ENCODE assay signal across 9 cellular contexts in the genomic region with DNA sequence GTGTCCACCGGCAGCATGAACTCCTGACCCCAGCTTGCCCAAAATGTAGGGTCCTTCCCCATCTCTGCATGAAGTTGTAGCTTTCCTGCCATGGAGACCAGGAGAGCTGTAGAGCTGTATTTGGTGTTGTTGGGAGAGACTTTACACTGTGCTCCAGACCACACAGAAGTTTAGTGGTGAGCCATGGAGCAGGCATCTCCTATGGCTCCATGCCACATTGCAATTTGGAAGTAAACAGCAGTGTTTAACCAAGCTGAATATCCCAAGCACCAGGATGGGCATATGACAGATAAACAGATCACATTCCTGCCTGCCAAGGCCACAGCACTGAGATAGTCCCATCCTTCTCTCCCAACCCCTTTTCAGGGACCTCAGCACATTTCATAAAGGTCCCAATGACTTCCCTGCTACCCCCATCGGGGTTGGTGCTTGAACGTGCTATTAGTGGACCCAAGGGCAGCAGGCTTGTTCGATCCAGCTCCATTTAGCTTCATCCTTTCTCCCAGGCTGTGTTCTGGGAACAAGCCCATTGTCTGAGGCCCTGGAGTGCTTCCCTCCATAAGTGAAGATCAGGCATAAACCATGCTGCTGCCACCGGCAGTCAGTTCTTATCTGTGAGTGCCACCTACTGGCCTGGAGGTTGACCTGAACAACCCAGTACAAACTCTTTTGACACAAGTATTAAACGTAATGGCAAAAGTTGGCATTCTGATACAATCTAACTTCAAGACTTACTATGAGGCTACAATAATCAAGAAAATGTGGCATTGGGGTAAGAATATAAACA.
DNase-seq lines count a peak whose midpoint lies in the region; ATAC-seq and TF ChIP-seq lines count a peak whose summit lies in the region.
"Had no signal": no experiment of that assay in that cellular context is flagged by ENCODE, and none has a peak within 500 bp of the region (broad histone marks: within the 10 kb centered on the region; RNA-seq: fewer than 3 reads in every experiment).

No MANE protein-coding gene starts in this region.

- H3K4me1 Mint-ChIP-seq in mesothelial cell of epicardium, result peaks cover 2% of the 10 kb centered on the region
- H3K4me1 Mint-ChIP-seq: activated naive CD4-positive, alpha-beta T cell treated with anti-CD3 and anti-CD28 coated beads, Interleukin-2, amount 50 U/mL, for 24 hours had no signal

- H3K27me3 Mint-ChIP-seq in mesothelial cell of epicardium (ENCODE audit: low read depth), result no peaks in the 10 kb centered on the region
- H3K27me3 Mint-ChIP-seq: activated naive CD4-positive, alpha-beta T cell treated with anti-CD3 and anti-CD28 coated beads, Interleukin-2, amount 50 U/mL, for 24 hours had no signal

- TF ChIP-seq CTCF in VCaP (conservative IDR thresholded peaks at IDR 0.05) (no peak; the same call in 1 of the 2 replicates), mesothelial cell of epicardium (IDR thresholded peaks at IDR 0.05; ENCODE audit: unreplicated experiment) (no peak)

- peak; percentile 89 for ATAC-seq in GM21515 (IDR thresholded peaks at IDR 0.05; ENCODE audit: unreplicated experiment)

- no peak overlapping the region for H3K4me3 Mint-ChIP-seq in mesothelial cell of epicardium
- H3K4me3 Mint-ChIP-seq: activated naive CD4-positive, alpha-beta T cell treated with anti-CD3 and anti-CD28 coated beads, Interleukin-2, amount 50 U/mL, for 24 hours had no signal

- no peaks in the 10 kb centered on the region for H3K36me3 Mint-ChIP-seq in mesothelial cell of epicardium
- H3K36me3 Mint-ChIP-seq: activated naive CD4-positive, alpha-beta T cell treated with anti-CD3 and anti-CD28 coated beads, Interleukin-2, amount 50 U/mL, for 24 hours had no signal

- H3K27ac Mint-ChIP-seq in mesothelial cell of epicardium, result no peak overlapping the region
- H3K27ac Mint-ChIP-seq: activated naive CD4-positive, alpha-beta T cell treated with anti-CD3 and anti-CD28 coated beads, Interleukin-2, amount 50 U/mL, for 24 hours had no signal

- DNase-seq in NCI-H345 (lab: John Stamatoyannopoulos, UW) (peak; percentile 3), NCI-H345 treated with DMSO at 0.1 percent for 48 hours (lab: John Stamatoyannopoulos, UW; ENCODE audit: unreplicated experiment) (no peak), HT1080 (ENCODE audit: low read depth) (peak; percentile 43), kidney tubule cell (ENCODE audit: low spot score) (peak; percentile 56), mesothelial cell of epicardium (ENCODE audit: low spot score in 2 of 2, unreplicated experiment in 2 of 2) (no peak), GM03348 (ENCODE audit: low spot score) (no peak)

- peaks cover 15% of the 10 kb centered on the region for H3K9me3 Mint-ChIP-seq in mesothelial cell of epicardium
- H3K9me3 Mint-ChIP-seq: activated naive CD4-positive, alpha-beta T cell treated with anti-CD3 and anti-CD28 coated beads, Interleukin-2, amount 50 U/mL, for 24 hours had no signal

- peak overlapping the region; percentile 0; the same call in 1 of the 2 replicates for H3K27ac ChIP-seq in VCaP

Comparison
In these comparisons a context has a peak if more than half of its experiments do, and no peak if none do; other contexts are left out.
1. DNase-seq: peak in NCI-H345 (single experiment), HT1080 (single experiment) and kidney tubule cell (single experiment); none in NCI-H345 treated with DMSO at 0.1 percent for 48 hours (single experiment), mesothelial cell of epicardium (0 of 2) and GM03348 (single experiment).